In the genomic region with DNA sequence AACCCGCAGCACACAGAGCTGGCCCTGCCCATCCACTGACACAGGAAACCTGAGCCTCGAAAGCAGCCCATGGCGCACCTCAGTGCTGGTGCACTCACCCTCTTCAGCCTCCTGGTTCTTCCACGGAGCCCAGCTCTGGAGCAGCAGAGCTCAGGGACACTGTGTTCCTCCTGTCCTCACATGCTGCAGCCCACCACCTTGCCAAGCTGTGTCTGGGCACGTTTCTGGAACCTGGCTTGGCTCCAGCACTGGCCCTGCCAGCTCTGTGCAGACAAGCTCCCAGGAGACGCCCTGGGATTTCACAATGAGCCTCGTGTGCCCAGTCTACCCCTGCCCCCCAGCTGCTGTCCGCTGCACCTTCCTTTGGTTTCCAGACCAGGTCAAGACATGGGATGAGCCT, we compare ENCODE assay signal across 10 cellular contexts.
DNase-seq lines count a peak whose midpoint lies in the region; ATAC-seq and TF ChIP-seq lines count a peak whose summit lies in the region.
"Had no signal": no experiment of that assay in that cellular context is flagged by ENCODE, and none has a peak within 500 bp of the region (broad histone marks: within the 10 kb centered on the region; RNA-seq: fewer than 3 reads in every experiment).

No MANE protein-coding gene starts in this region.

- peaks cover 43% of the 10 kb centered on the region for H3K27me3 Mint-ChIP-seq in T-helper 17 cell

- peak overlapping the region; percentile 2 for H3K27ac Mint-ChIP-seq in T-helper 17 cell
- H3K27ac Mint-ChIP-seq: activated T-helper 2 cell treated with anti-CD3 and anti-CD28 coated beads, Interferon-gamma antibody, Interleukin-2, Interleukin-4, amounts not matched to agents 10 μg/mL and 5 μg/mL and 100 μg/mL, durations not matched to agents 14 hours and 24 hours and 36 hours had no signal

- H3K9me3 ChIP-seq in T-helper 17 cell (ENCODE audit: control insufficient read depth, low read length, poor library complexity, severe bottlenecking) = no peaks in the 10 kb centered on the region
- no peaks in the 10 kb centered on the region for H3K9me3 ChIP-seq in heart left ventricle
- H3K9me3 ChIP-seq in skeletal muscle tissue (ENCODE audit: control insufficient read depth in 3 of 3, low read length in 3 of 3) = no peaks in the 10 kb centered on the region
- H3K9me3 ChIP-seq in spleen = no peaks in the 10 kb centered on the region

- H3K4me3 Mint-ChIP-seq in T-helper 17 cell = no peak overlapping the region

- ATAC-seq in T-helper 17 cell (no peak), heart left ventricle (peak; percentile 92 to 97 (median 96)), HG02973 (IDR thresholded peaks at IDR 0.05; ENCODE audit: unreplicated experiment) (no peak), HG03139 (IDR thresholded peaks at IDR 0.05; ENCODE audit: unreplicated experiment) (no peak)

- DNase-seq in LoVo (ENCODE audit: low spot score) (peak; percentile 1), T-helper 17 cell (no peak), heart left ventricle (peak; percentile 72 to 95 (median 88)), spleen (no peak), GDM1 (lab: John Stamatoyannopoulos, UW) (no peak)
- DNase-seq: WERI-Rb-1 had no signal

- WGBS in heart left ventricle, 4 donors = 30 to 43% (median 36%) methylated on average over 7 to 8 of the region's 8 CpGs
- 49 to 71% (median 59%) methylated on average over 3 to 8 of the region's 8 CpGs for WGBS in spleen, 5 donors

- H3K4me1 Mint-ChIP-seq in T-helper 17 cell = peaks cover 4% of the 10 kb centered on the region

- TF ChIP-seq POLR2A in heart left ventricle (IDR thresholded peaks at IDR 0.05) (no peak), spleen (IDR thresholded peaks at IDR 0.05) (no peak)

- H3K36me3 ChIP-seq in heart left ventricle (no peaks in the 10 kb centered on the region), skeletal muscle tissue (ENCODE audit: control insufficient read depth in 3 of 3, insufficient read depth in 3 of 3, low read length in 3 of 3) (no peaks in the 10 kb centered on the region), spleen (no peaks in the 10 kb centered on the region)
- H3K36me3 ChIP-seq: WERI-Rb-1 had no signal

- intact Hi-C loops in heart left ventricle (cut with DNase I) = loop anchor here in 1 of 10 donors (2.0 kb wide), 2 partner anchors 180 to 506 kb away; no protein-coding TSS in a partner anchor
- intact Hi-C loops in spleen (cut with DNase I; ENCODE audit: low total_unique reads) = no loop called here

- peaks cover 9% of the 10 kb centered on the region for H3K36me3 Mint-ChIP-seq in T-helper 17 cell (ENCODE audit: low read depth)

- peaks cover 0 to 12% (median 2%) of the 10 kb centered on the region in 12 donors for H3K4me1 ChIP-seq in heart left ventricle
- peaks cover 17 to 24% (median 23%) of the 10 kb centered on the region in 3 donors for H3K4me1 ChIP-seq in skeletal muscle tissue (ENCODE audit: control insufficient read depth in 3 of 3, insufficient read depth in 3 of 3, low read length in 3 of 3)
- peaks cover 0 to 8% (median 0%) of the 10 kb centered on the region in 6 donors for H3K4me1 ChIP-seq in spleen

- no peaks in the 10 kb centered on the region for H3K27me3 ChIP-seq in heart left ventricle
- no peaks in the 10 kb centered on the region for H3K27me3 ChIP-seq in skeletal muscle tissue (ENCODE audit: control insufficient read depth in 3 of 3, insufficient read depth in 3 of 3, low read length in 3 of 3)
- H3K27me3 ChIP-seq in spleen (replicated peaks in 1 of 7) = peaks cover 0 to 32% (median 0%) of the 10 kb centered on the region in 7 donors

- peak overlapping the region in 1 of 3 donors; percentile 40 for H3K9ac ChIP-seq in skeletal muscle tissue (ENCODE audit: low read depth in 1 of 3, low read length in 3 of 3)

- peak overlapping the region in 6 of 12 donors; percentile 16 to 81 (median 60) for H3K27ac ChIP-seq in heart left ventricle
- H3K27ac ChIP-seq in skeletal muscle tissue (ENCODE audit: low read depth, low read length) = peak overlapping the region; percentile 8
- no peak overlapping the region for H3K27ac ChIP-seq in spleen
- H3K27ac ChIP-seq: WERI-Rb-1 had no signal

- TF ChIP-seq CTCF in heart left ventricle (IDR thresholded peaks at IDR 0.05) = peak in 1 of 12 donors; percentile 33
- no peak for TF ChIP-seq CTCF in spleen (IDR thresholded peaks at IDR 0.05 in 8 of 11, conservative IDR thresholded peaks at IDR 0.05 in 3 of 11)

- H3K4me3 ChIP-seq in heart left ventricle (no peak overlapping the region), skeletal muscle tissue (ENCODE audit: low read length in 3 of 3) (peak overlapping the region in 1 of 3 donors; percentile 37), spleen (no peak overlapping the region)

Comparison
In these comparisons a context has a peak if more than half of its experiments do, and no peak if none do; other contexts are left out.
1. DNase-seq: peak in LoVo (single experiment) and heart left ventricle (5 of 5); none in T-helper 17 cell (0 of 3), spleen (single experiment) and GDM1 (single experiment).
2. ATAC-seq: peak in heart left ventricle (4 of 4); none in T-helper 17 cell (single experiment), HG02973 (single experiment) and HG03139 (single experiment).